ENCODE assay signal across 8 cellular contexts in the genomic region with DNA sequence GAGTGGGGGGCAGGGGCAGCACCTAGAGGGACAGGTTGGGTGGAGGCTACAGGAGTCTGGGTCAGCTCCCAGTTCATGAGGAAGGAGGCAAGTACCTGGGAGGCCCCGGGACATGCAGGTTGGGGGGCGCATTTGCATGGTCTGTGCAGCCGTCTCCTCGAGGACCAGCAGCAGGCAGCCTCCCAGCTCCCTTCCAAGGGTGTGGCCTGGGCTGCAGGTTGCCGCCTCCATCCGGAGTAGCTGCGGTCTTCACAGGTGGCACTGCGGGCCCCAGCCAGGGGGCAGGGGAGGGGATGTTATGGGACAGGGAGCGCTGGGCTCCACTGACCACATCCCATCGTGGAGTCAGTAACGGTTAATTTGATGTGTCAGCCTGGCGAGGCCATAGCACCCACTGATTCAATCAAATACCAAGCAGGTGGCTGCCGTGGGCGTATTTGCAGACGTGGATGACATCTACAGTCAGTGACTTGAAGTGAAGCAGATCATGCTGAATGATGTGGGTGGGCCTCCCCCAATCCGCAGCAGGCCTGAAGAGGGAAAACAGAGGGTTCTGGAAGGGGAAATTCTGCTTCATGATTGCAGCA.
DNase-seq lines count a peak whose midpoint lies in the region; ATAC-seq, FAIRE-seq and TF ChIP-seq lines count a peak whose summit lies in the region.

No MANE protein-coding gene starts in this region.

- TF ChIP-seq POLR2A in H54 (IDR thresholded peaks at IDR 0.05; ENCODE audit: low read depth, low read length), result no peak

- FAIRE-seq in H54 (lab: Jason Lieb, UNC), result no peak

- peak; percentile 94 for DNase-seq in activated effector memory CD4-positive, alpha-beta T cell treated with anti-CD3 and anti-CD28 coated beads, Interleukin-2, amount 50 U/mL, for 16 hours
- DNase-seq in stimulated activated CD4-positive, alpha-beta T cell treated with anti-CD3 and anti-CD28 coated beads, Interleukin-4, amount 100 ng/mL, for 1 hour, result peak; percentile 76
- no peak for DNase-seq in NCI-H1092 (lab: John Stamatoyannopoulos, UW)
- no peak for DNase-seq in NCI-H1694 (lab: John Stamatoyannopoulos, UW)
- DNase-seq in H54 (ENCODE audit: insufficient read length, low spot score), result no peak

- ATAC-seq in GM18870 (IDR thresholded peaks at IDR 0.05; ENCODE audit: unreplicated experiment) (peak; percentile 74), HG03520 (IDR thresholded peaks at IDR 0.05; ENCODE audit: unreplicated experiment) (peak; percentile 82), esophagus mucosa (no peak)

Comparison
In these comparisons a context has a peak if more than half of its experiments do, and no peak if none do; other contexts are left out.
1. DNase-seq: peak in activated effector memory CD4-positive, alpha-beta T cell treated with anti-CD3 and anti-CD28 coated beads, Interleukin-2, amount 50 U/mL, for 16 hours (single experiment) and stimulated activated CD4-positive, alpha-beta T cell treated with anti-CD3 and anti-CD28 coated beads, Interleukin-4, amount 100 ng/mL, for 1 hour (single experiment); none in NCI-H1092 (single experiment), NCI-H1694 (single experiment) and H54 (single experiment).